ENCODE assay signal across 8 cellular contexts in genomic region chr12:11170810-11171144, GRCh38.
DNase-seq lines count a peak whose midpoint lies in the region; ATAC-seq and TF ChIP-seq lines count a peak whose summit lies in the region.

No MANE protein-coding gene starts in this region.

- DNase-seq in fibroblast of pulmonary artery (ENCODE audit: low read depth) (no peak), retinal pigment epithelial cell (ENCODE audit: low read depth) (no peak), NCI-H2107 (lab: John Stamatoyannopoulos, UW) (no peak), NCI-H2029 (lab: John Stamatoyannopoulos, UW) (no peak)
- DNase-seq in effector CD8-positive, alpha-beta T cell (lab: John Stamatoyannopoulos, UW) = no peak

- H3F3A ChIP-seq in SU-DHL-6 (ENCODE audit: insufficient read depth) = 0 out of 2 replicates have a peak, but pooled peaks cover 3% of the 10 kb centered on the region

- peaks cover 51% of the 10 kb centered on the region for H3K79me2 ChIP-seq in SU-DHL-6 (ENCODE audit: insufficient read depth, low read length)

- peak overlapping the region; percentile 96 for H3K4me3 ChIP-seq in GM08714 (ENCODE audit: low read length)
- H3K4me3 ChIP-seq in SU-DHL-6 (ENCODE audit: insufficient read depth, low read length, poor library complexity, severe bottlenecking) = peak overlapping the region; percentile 70
- H3K4me3 ChIP-seq in fibroblast of pulmonary artery (replicated peaks; ENCODE audit: low read depth, low read length) = peak overlapping the region; percentile 93
- peak overlapping the region; percentile 95 for H3K4me3 ChIP-seq in retinal pigment epithelial cell (ENCODE audit: low read length)

- H4K20me1 ChIP-seq in SU-DHL-6 (ENCODE audit: low read depth, low read length) = no peaks in the 10 kb centered on the region

- peak overlapping the region; percentile 62 for H3K9ac ChIP-seq in SU-DHL-6 (ENCODE audit: low read length)

- peak overlapping the region; percentile 90 for H2AFZ ChIP-seq in SU-DHL-6 (ENCODE audit: low read depth, low read length, severe bottlenecking)

- H3K27ac ChIP-seq in SU-DHL-6 (ENCODE audit: low read depth, low read length) = peak overlapping the region; percentile 82

- H3K36me3 ChIP-seq in SU-DHL-6 (ENCODE audit: low read length) = no peaks in the 10 kb centered on the region

- no peaks in the 10 kb centered on the region for H3K9me2 ChIP-seq in SU-DHL-6 (replicated peaks; ENCODE audit: insufficient read depth, low read length)

- no peak for ATAC-seq in GM18502 (IDR thresholded peaks at IDR 0.05; ENCODE audit: poor library complexity, unreplicated experiment)

- peak overlapping the region; percentile 78 for H3K4me2 ChIP-seq in SU-DHL-6 (ENCODE audit: low read depth, low read length, poor library complexity, severe bottlenecking)

- H3K27me3 ChIP-seq in SU-DHL-6 (ENCODE audit: low read length) = no peaks in the 10 kb centered on the region

- H3K9me3 ChIP-seq in SU-DHL-6 (ENCODE audit: insufficient read depth, low read length) = no peaks in the 10 kb centered on the region

- no peak for TF ChIP-seq CTCF in SU-DHL-6 (IDR thresholded peaks at IDR 0.05; ENCODE audit: insufficient read depth, low read length, poor library complexity, severe bottlenecking)
- no peak for TF ChIP-seq CTCF in fibroblast of pulmonary artery (IDR thresholded peaks at IDR 0.05; ENCODE audit: low read length, missing control alignments)
- no peak for TF ChIP-seq CTCF in retinal pigment epithelial cell (conservative IDR thresholded peaks at IDR 0.05; ENCODE audit: low read depth, low read length)
